In the genomic region with DNA sequence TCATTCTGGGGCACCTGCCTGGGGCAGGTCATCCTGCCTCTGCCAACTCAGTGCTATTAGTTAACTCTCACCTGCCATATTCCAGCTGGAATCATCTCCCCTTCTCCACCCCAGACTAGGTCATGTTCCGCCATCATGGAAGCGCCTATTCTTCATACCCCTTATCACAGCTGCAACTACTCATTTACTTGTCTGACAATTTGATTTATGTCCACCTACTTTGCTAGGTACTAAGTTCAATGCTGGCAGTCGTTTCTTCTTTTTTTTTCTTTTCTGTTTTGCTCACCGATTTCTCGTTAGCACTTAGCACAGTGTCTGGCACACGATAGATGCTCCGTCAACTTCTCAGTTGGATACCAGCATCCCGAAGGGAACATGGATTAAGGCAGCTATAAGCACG, we compare ENCODE assay signal across 15 cellular contexts. TPM values are rescaled to one million over a fixed set of nuclear protein-coding genes. Genes with fewer than 3 reads are reported as not detected.
DNase-seq lines count a peak whose midpoint lies in the region; ATAC-seq, FAIRE-seq and TF ChIP-seq lines count a peak whose summit lies in the region.
"Had no signal": no experiment of that assay in that cellular context is flagged by ENCODE, and none has a peak within 500 bp of the region (broad histone marks: within the 10 kb centered on the region; RNA-seq: fewer than 3 reads in every experiment).

No MANE protein-coding gene starts in this region.

- no peak for TF ChIP-seq RAD21 in K562 (CRISPR knock-in tag; conservative IDR thresholded peaks at IDR 0.05 in 1 of 2, IDR thresholded peaks at IDR 0.05 in 1 of 2)

- ATAC-seq in K562: no peak

- CTCF ChIA-PET in K562 (lab: Yijun Ruan, JAX; ENCODE audit: low intra/inter-chr PET ratio): no interaction called here

- intact Hi-C loops in K562 (cut with micrococcal nuclease): no loop called here

- TF ChIP-seq CTCF in K562 (IDR thresholded peaks at IDR 0.05 in 2 of 3, conservative IDR thresholded peaks at IDR 0.05 in 1 of 3; ENCODE audit: insufficient read depth in 2 of 3, low read depth in 1 of 3, low read length in 3 of 3): no peak
- TF ChIP-seq CTCF in nephron progenitor cell (IDR thresholded peaks at IDR 0.05): no peak

- H3K9ac ChIP-seq in K562 (ENCODE audit: insufficient read depth in 1 of 2, low read depth in 2 of 2, low read length in 2 of 2): no peak overlapping the region

- H3K36me3 Mint-ChIP-seq in T-helper 2 cell treated with Interferon-gamma antibody and Interleukin-4, amounts not matched to agents 5 μg/mL and 100 μg/mL, for 36 hours (ENCODE audit: low read depth): no peaks in the 10 kb centered on the region
- no peaks in the 10 kb centered on the region for H3K36me3 Mint-ChIP-seq in nephron progenitor cell (ENCODE audit: low read depth)

- no peak for TF ChIP-seq POLR2A in K562 (conservative IDR thresholded peaks at IDR 0.05)

- no peaks in the 10 kb centered on the region for H3K9me1 ChIP-seq in K562 (ENCODE audit: control insufficient read depth, insufficient read depth, low read length)

- H3K4me2 ChIP-seq in K562 (ENCODE audit: insufficient read depth, low read length): no peak overlapping the region; the same call in 1 of the 2 replicates

- no peak overlapping the region for H3K4me3 ChIP-seq in K562

- H4K20me1 ChIP-seq in K562 (replicated peaks; ENCODE audit: control insufficient read depth, insufficient read depth, low read length): no peaks in the 10 kb centered on the region

- H3K4me3 Mint-ChIP-seq in T-helper 2 cell treated with Interferon-gamma antibody and Interleukin-4, amounts not matched to agents 5 μg/mL and 100 μg/mL, for 36 hours: peak overlapping the region; percentile 5
- peak overlapping the region; percentile 96 for H3K4me3 Mint-ChIP-seq in nephron progenitor cell

- H3K27ac Mint-ChIP-seq in T-helper 2 cell treated with Interferon-gamma antibody and Interleukin-4, amounts not matched to agents 5 μg/mL and 100 μg/mL, for 36 hours: no peak overlapping the region
- H3K27ac Mint-ChIP-seq in nephron progenitor cell: no peak overlapping the region

- peaks cover 3 to 10% of the 10 kb centered on the region in 2 experiments; a peak in 3 of 5 replicates for H3K4me1 ChIP-seq in K562 (replicated peaks in 1 of 2; ENCODE audit: control insufficient read depth in 2 of 2, insufficient read depth in 2 of 2, low read length in 2 of 2)

- in situ Hi-C loops in K562 (cut with MboI): no loop called here

- 68% methylated on average over 6 of the region's 9 CpGs for WGBS in K562 (ENCODE audit: insufficient coverage, low coverage, missing lambda C conversion rate)

- H3K36me3 ChIP-seq in K562 (ENCODE audit: control insufficient read depth, insufficient read depth, low read length): no peaks in the 10 kb centered on the region

- H3K27me3 Mint-ChIP-seq in T-helper 2 cell treated with Interferon-gamma antibody and Interleukin-4, amounts not matched to agents 5 μg/mL and 100 μg/mL, for 36 hours (ENCODE audit: low read depth): no peaks in the 10 kb centered on the region
- no peaks in the 10 kb centered on the region for H3K27me3 Mint-ChIP-seq in nephron progenitor cell (ENCODE audit: low read depth, poor library complexity)
- H3K27me3 Mint-ChIP-seq: stimulated activated naive CD8-positive, alpha-beta T cell treated with anti-CD3 and anti-CD28 coated beads, Interleukin-15, amount 100 ng/mL, for 72 hours had no signal

- BruUV-seq in K562 (replicated peaks; lab: Mats Ljungman, UMichigan): no TSS peak

- no peak for TF ChIP-seq EP300 in K562 (IDR thresholded peaks at IDR 0.05; ENCODE audit: low read length)

- H3K9me3 ChIP-seq in K562 (replicated peaks; ENCODE audit: control insufficient read depth, insufficient read depth, low read depth, low read length): no peaks in the 10 kb centered on the region
- H3K9me3 ChIP-seq: A549, SK-N-SH had no signal

- H3K27me3 ChIP-seq in K562 (ENCODE audit: control insufficient read depth in 2 of 2, insufficient read depth in 2 of 2, low read length in 2 of 2): no peaks in the 10 kb centered on the region

- H3K79me2 ChIP-seq in K562 (ENCODE audit: control insufficient read depth, insufficient read depth, low read length): peaks cover 35% of the 10 kb centered on the region

- peaks cover 19% of the 10 kb centered on the region for H3K4me1 Mint-ChIP-seq in T-helper 2 cell treated with Interferon-gamma antibody and Interleukin-4, amounts not matched to agents 5 μg/mL and 100 μg/mL, for 36 hours (ENCODE audit: low read depth)
- H3K4me1 Mint-ChIP-seq in nephron progenitor cell: peaks cover 58% of the 10 kb centered on the region

- DNase-seq in T-helper 2 cell treated with Interferon-gamma antibody and Interleukin-4, amounts not matched to agents 5 μg/mL and 100 μg/mL, for 36 hours (ENCODE audit: low spot score): no peak
- DNase-seq in T-helper 2 cell (no peak), NCI-H2227 (lab: John Stamatoyannopoulos, UW; ENCODE audit: unreplicated experiment) (peak; percentile 70), K562 (ENCODE audit: extremely low read depth in 1 of 4, low spot score in 3 of 4) (no peak), nephron progenitor cell (no peak), germinal center (ENCODE audit: low spot score) (no peak), retina (no peak)
- no peak for DNase-seq in effector CD4-positive, alpha-beta T cell
- DNase-seq: activated T-cell treated with anti-CD3 and anti-CD28 coated beads, Interleukin-2, amount 50 U/mL, for 1 hour; Calu3; OCI-M1; SK-N-SH; stimulated activated naive CD8-positive, alpha-beta T cell treated with anti-CD3 and anti-CD28 coated beads, Interleukin-15, amount 100 ng/mL, for 72 hours had no signal

- no peak overlapping the region for H3K27ac ChIP-seq in K562 (ENCODE audit: extremely low read depth, low read depth, low read length)

- FAIRE-seq in K562 (lab: Jason Lieb, UNC): no peak
- FAIRE-seq: A549, HTR-8/SVneo had no signal

- POLR2A ChIA-PET in K562 (lab: Yijun Ruan, JAX): interaction anchor here (0.7 kb wide), 1 partner anchor 1526 kb away, joined by 3 read pairs; no protein-coding TSS in a partner anchor

- H2AFZ ChIP-seq in K562 (ENCODE audit: low read depth, low read length): peak overlapping the region; percentile 26; the same call in 1 of the 2 replicates

- no peaks in the 10 kb centered on the region for H3K9me3 Mint-ChIP-seq in T-helper 2 cell treated with Interferon-gamma antibody and Interleukin-4, amounts not matched to agents 5 μg/mL and 100 μg/mL, for 36 hours
- H3K9me3 Mint-ChIP-seq in nephron progenitor cell: peaks cover 24% of the 10 kb centered on the region
- H3K9me3 Mint-ChIP-seq: stimulated activated naive CD8-positive, alpha-beta T cell treated with anti-CD3 and anti-CD28 coated beads, Interleukin-15, amount 100 ng/mL, for 72 hours had no signal

TF ChIP-seq in K562, 482 proteins besides CTCF, POLR2A, EP300 and RAD21:
- TF ChIP-seq NCOR1 (IDR thresholded peaks at IDR 0.05): no peak
- peak; percentile 71 for TF ChIP-seq MEIS2 (IDR thresholded peaks at IDR 0.05; ENCODE audit: partially characterized antibody)
- peak; percentile 70 for TF ChIP-seq PKNOX1 (IDR thresholded peaks at IDR 0.05)
- TF ChIP-seq MTA3 (IDR thresholded peaks at IDR 0.05; ENCODE audit: borderline replicate concordance): no peak
- TF ChIP-seq, protein P1, sequence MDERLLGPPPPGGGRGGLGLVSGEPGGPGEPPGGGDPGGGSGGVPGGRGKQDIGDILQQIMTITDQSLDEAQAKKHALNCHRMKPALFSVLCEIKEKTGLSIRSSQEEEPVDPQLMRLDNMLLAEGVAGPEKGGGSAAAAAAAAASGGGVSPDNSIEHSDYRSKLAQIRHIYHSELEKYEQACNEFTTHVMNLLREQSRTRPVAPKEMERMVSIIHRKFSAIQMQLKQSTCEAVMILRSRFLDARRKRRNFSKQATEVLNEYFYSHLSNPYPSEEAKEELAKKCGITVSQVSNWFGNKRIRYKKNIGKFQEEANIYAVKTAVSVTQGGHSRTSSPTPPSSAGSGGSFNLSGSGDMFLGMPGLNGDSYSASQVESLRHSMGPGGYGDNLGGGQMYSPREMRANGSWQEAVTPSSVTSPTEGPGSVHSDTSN (CRISPR knock-in tag; IDR thresholded peaks at IDR 0.05; ENCODE audit: low read depth): no peak
- TF ChIP-seq, protein P1 (tag; conservative IDR thresholded peaks at IDR 0.05; ENCODE audit: low read depth): peak; percentile 74

RNA-seq across cellular contexts. Expression of gene FMR1, which starts 1.1 kb away (rescaled TPM):
- 39.3 and 143 TPM in 2 replicates for total RNA-seq in K562 (2011; cell fraction: chromatin; rRNA removed; ENCODE audit: low replicate concordance)
- total RNA-seq in K562 (2011; cell fraction: nucleolus; rRNA removed): 17.2 and 25.1 TPM in 2 replicates
- 57.9 and 78.5 TPM in 2 replicates for total RNA-seq in K562 (2011; cell fraction: nucleoplasm; rRNA removed)
- 20.6 and 28.3 TPM in 2 replicates for total RNA-seq in K562 (2014; rRNA removed)
- total RNA-seq in K562 (2014; rRNA removed; fragmentation: Illumina TruSeq; extraction: Trizol): 20.5 and 24.9 TPM in 2 replicates
- 17.3 and 19.1 TPM in 2 replicates for total RNA-seq in K562 (2015; rRNA removed; fragmentation: Illumina TruSeq; extraction: Trizol)
- total RNA-seq in K562 (2021): 20.8 and 21.1 TPM in 2 replicates
- polyA plus RNA-seq in K562 (2011; rRNA removed): 22.4 and 24.3 TPM in 2 replicates
- polyA plus RNA-seq in K562 (2011; cell fraction: cytosol; rRNA removed): 3.5 and 6.4 TPM in 2 replicates
- 29.9 and 30.0 TPM in 2 replicates for polyA plus RNA-seq in K562 (2011; cell fraction: nucleus; rRNA removed)
- 17.8 and 25.8 TPM in 2 replicates for polyA plus RNA-seq in K562 (2012)
- polyA plus RNA-seq in K562 (2014; fragmentation: Illumina TruSeq; extraction: Trizol): 18.7 and 20.5 TPM in 2 replicates
- 1 to 10 TPM; 4.8 to 8.4 TPM for polyA plus RNA-seq in K562 (2014; fragmentation: Nextera tagmentation; extraction: Ambion mirVana)
- polyA plus RNA-seq in K562 (2014; rRNA removed): 19.9 and 26.5 TPM in 2 replicates
- 32.7 and 37.4 TPM in 2 replicates for polyA minus RNA-seq in K562 (2011; rRNA and poly(A)+ RNA removed)
- polyA minus RNA-seq in K562 (2011; cell fraction: cytosol; rRNA and poly(A)+ RNA removed): 10.0 and 14.1 TPM in 2 replicates
- 25.3 and 42.4 TPM in 2 replicates for polyA minus RNA-seq in K562 (2011; cell fraction: nucleus; rRNA and poly(A)+ RNA removed)
